Comparison of ENCODE assay signal across 28 cellular contexts in the genomic region with DNA sequence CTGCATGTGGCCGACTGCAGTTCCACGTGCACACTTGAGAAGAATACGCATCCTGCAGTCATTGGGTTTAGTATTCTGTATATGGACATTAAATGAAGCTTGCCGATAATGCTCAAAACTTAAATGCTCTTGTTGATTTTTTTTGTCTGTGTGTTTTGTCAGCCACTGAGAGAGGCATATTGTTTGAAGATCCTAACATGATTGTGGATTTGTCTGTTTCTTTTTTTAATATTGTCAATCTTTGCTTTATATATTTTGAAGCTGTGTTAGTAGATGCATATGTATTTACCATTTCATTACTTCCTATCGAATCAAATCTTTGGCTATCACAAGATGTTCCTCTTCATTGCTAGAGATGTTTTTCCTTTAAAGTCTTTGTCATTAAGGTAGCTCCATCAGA.
"Had no signal": no experiment of that assay in that cellular context is flagged by ENCODE, and none has a peak within 500 bp of the region (broad histone marks: within the 10 kb centered on the region; RNA-seq: fewer than 3 reads in every experiment).

No MANE protein-coding gene starts in this region.

- H3K4me3 ChIP-seq: colonic mucosa, coronary artery, dorsolateral prefrontal cortex, esophagus muscularis mucosa, esophagus squamous epithelium, gastrocnemius medialis, gastroesophageal sphincter, heart left ventricle, heart right ventricle had no signal

- FAIRE-seq: colon, endometrium, endothelial cell of umbilical vein, frontal cortex had no signal

- H3K36me3 ChIP-seq: colonic mucosa, esophagus muscularis mucosa, esophagus squamous epithelium, gastrocnemius medialis, gastroesophageal sphincter, heart left ventricle, heart right ventricle had no signal

- H3K27me3 ChIP-seq: colonic mucosa, dorsolateral prefrontal cortex, foreskin keratinocyte, gastrocnemius medialis, heart left ventricle had no signal

- H3K4me1 ChIP-seq: foreskin keratinocyte, gastrocnemius medialis had no signal

- H3K9me3 ChIP-seq: colonic mucosa, esophagus squamous epithelium had no signal

- ATAC-seq: effector memory CD8-positive, alpha-beta T cell; esophagus mucosa; foreskin keratinocyte; gastrocnemius medialis; gastroesophageal sphincter; heart left ventricle; heart right ventricle had no signal

- H3K27ac ChIP-seq: colonic mucosa, coronary artery, dorsolateral prefrontal cortex, epithelial cell of prostate, esophagus muscularis mucosa, esophagus squamous epithelium, foreskin keratinocyte, gastrocnemius medialis, gastroesophageal sphincter, heart left ventricle, heart right ventricle had no signal

- DNase-seq: colonic mucosa; cortex of kidney; dermis blood vessel endothelial cell; dorsolateral prefrontal cortex; effector CD4-positive, alpha-beta T cell; effector CD8-positive, alpha-beta T cell; effector memory CD4-positive, alpha-beta T cell; effector memory CD8-positive, alpha-beta T cell; endodermal cell; erythroblast; esophagus squamous epithelium; foreskin fibroblast; foreskin keratinocyte; foreskin melanocyte; gastrocnemius medialis; glutamatergic neuron; head of caudate nucleus; heart left ventricle; heart right ventricle had no signal
